ENCODE assay signal across 1 cellular context in the genomic region with DNA sequence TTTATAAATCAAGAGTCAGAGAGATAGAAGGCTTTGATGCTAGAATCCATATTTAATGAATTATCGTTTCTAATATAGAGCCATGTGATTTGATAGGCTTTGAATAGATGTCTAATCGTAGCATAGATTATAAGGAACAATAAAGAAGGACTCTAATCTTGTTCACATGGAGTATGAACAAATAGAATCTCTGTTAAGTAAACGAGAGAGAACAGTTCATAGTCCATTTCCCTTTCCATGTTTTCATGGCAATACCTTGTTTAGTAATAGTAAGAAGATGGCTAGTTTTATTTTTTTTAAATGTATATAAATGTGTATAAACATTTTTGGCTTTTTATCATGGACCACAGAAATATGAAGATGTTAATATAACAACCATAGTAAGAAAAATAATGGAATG.
TF ChIP-seq lines count a peak whose summit lies in the region.

No MANE protein-coding gene starts in this region.

TF ChIP-seq in HepG2, 621 proteins besides CTCF, POLR2A, EP300 and RAD21 (continued from another document and continues in another):
- TF ChIP-seq TMF1 (CRISPR knock-in tag; IDR thresholded peaks at IDR 0.05; ENCODE audit: low read depth) (no peak), FOXA1 (IDR thresholded peaks at IDR 0.05) (peak; percentile 30; the same call in 1 of the 2 replicates), FOXA1 (CRISPR knock-in tag; IDR thresholded peaks at IDR 0.05) (peak; percentile 70), ZBTB1 (CRISPR knock-in tag; IDR thresholded peaks at IDR 0.05; ENCODE audit: borderline replicate concordance) (no peak), ZMYM4 (CRISPR knock-in tag; IDR thresholded peaks at IDR 0.05) (no peak), SMC3 (IDR thresholded peaks at IDR 0.05; ENCODE audit: low read length) (no peak), HMG20B (CRISPR knock-in tag; conservative IDR thresholded peaks at IDR 0.05) (peak; percentile 91; the same call in 1 of the 2 replicates), ZNF704 (CRISPR knock-in tag; IDR thresholded peaks at IDR 0.05; ENCODE audit: borderline replicate concordance) (no peak), ZNF746 (CRISPR knock-in tag; IDR thresholded peaks at IDR 0.05) (no peak), ZFX (CRISPR knock-in tag; IDR thresholded peaks at IDR 0.05; ENCODE audit: low read depth) (no peak), SOX5 (CRISPR knock-in tag; IDR thresholded peaks at IDR 0.05; ENCODE audit: borderline replicate concordance) (peak; percentile 60; the same call in 1 of the 2 replicates), CCDC6 (CRISPR knock-in tag; IDR thresholded peaks at IDR 0.05) (no peak), ATM (IDR thresholded peaks at IDR 0.05; ENCODE audit: borderline replicate concordance) (no peak), MAFF (IDR thresholded peaks at IDR 0.05; ENCODE audit: low read depth, low read length) (no peak), SRF (IDR thresholded peaks at IDR 0.05; ENCODE audit: low read depth, low read length) (no peak), GATAD2A (CRISPR knock-in tag; IDR thresholded peaks at IDR 0.05) (peak; percentile 63), RXRB (CRISPR knock-in tag; IDR thresholded peaks at IDR 0.05; ENCODE audit: borderline replicate concordance) (peak; percentile 20; the same call in 1 of the 2 replicates), ZNF691 (CRISPR knock-in tag; IDR thresholded peaks at IDR 0.05; ENCODE audit: borderline replicate concordance, low read depth) (no peak), ZNF281 (CRISPR knock-in tag; IDR thresholded peaks at IDR 0.05; ENCODE audit: borderline replicate concordance) (no peak), SP1 (IDR thresholded peaks at IDR 0.05) (no peak), SP1 (CRISPR knock-in tag; IDR thresholded peaks at IDR 0.05) (no peak), NCOR1 (IDR thresholded peaks at IDR 0.05; ENCODE audit: borderline replicate concordance, low read length) (0 out of 2 replicates have a peak, but pooled peaks have one; percentile 26), HNRNPUL1 (IDR thresholded peaks at IDR 0.05; ENCODE audit: low read depth, low read length) (no peak), ATAD3A (CRISPR knock-in tag; IDR thresholded peaks at IDR 0.05) (no peak), GMEB1 (CRISPR knock-in tag; IDR thresholded peaks at IDR 0.05; ENCODE audit: borderline replicate concordance) (no peak), ZNF274 (CRISPR knock-in tag; IDR thresholded peaks at IDR 0.05) (no peak), MNT (IDR thresholded peaks at IDR 0.05) (no peak), HES4 (CRISPR knock-in tag; IDR thresholded peaks at IDR 0.05; ENCODE audit: borderline replicate concordance) (no peak), GFI1 (CRISPR knock-in tag; IDR thresholded peaks at IDR 0.05; ENCODE audit: borderline replicate concordance) (peak; percentile 99), HOXA7 (CRISPR knock-in tag; IDR thresholded peaks at IDR 0.05) (no peak), HMG20A (CRISPR knock-in tag; IDR thresholded peaks at IDR 0.05; ENCODE audit: borderline replicate concordance) (peak; percentile 94), MBNL3 (CRISPR knock-in tag; conservative IDR thresholded peaks at IDR 0.05) (no peak), ZNF317 (CRISPR knock-in tag; IDR thresholded peaks at IDR 0.05) (no peak), RCOR2 (CRISPR knock-in tag; IDR thresholded peaks at IDR 0.05) (peak; percentile 62; the same call in 1 of the 2 replicates), ZNF589 (CRISPR knock-in tag; conservative IDR thresholded peaks at IDR 0.05) (no peak), MLX (CRISPR knock-in tag; IDR thresholded peaks at IDR 0.05) (peak; percentile 47; the same call in 1 of the 2 replicates), ZKSCAN8 (CRISPR knock-in tag; IDR thresholded peaks at IDR 0.05; ENCODE audit: borderline replicate concordance) (no peak)
- TF ChIP-seq, protein P1, sequence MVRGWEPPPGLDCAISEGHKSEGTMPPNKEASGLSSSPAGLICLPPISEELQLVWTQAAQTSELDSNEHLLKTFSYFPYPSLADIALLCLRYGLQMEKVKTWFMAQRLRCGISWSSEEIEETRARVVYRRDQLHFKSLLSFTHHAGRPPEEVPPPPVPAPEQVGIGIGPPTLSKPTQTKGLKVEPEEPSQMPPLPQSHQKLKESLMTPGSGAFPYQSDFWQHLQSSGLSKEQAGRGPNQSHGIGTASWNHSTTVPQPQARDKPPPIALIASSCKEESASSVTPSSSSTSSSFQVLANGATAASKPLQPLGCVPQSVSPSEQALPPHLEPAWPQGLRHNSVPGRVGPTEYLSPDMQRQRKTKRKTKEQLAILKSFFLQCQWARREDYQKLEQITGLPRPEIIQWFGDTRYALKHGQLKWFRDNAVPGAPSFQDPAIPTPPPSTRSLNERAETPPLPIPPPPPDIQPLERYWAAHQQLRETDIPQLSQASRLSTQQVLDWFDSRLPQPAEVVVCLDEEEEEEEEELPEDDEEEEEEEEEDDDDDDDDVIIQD (CRISPR knock-in tag; IDR thresholded peaks at IDR 0.05; ENCODE audit: low read depth): peak; percentile 31; the same call in 1 of the 2 replicates
- TF ChIP-seq, protein P2, sequence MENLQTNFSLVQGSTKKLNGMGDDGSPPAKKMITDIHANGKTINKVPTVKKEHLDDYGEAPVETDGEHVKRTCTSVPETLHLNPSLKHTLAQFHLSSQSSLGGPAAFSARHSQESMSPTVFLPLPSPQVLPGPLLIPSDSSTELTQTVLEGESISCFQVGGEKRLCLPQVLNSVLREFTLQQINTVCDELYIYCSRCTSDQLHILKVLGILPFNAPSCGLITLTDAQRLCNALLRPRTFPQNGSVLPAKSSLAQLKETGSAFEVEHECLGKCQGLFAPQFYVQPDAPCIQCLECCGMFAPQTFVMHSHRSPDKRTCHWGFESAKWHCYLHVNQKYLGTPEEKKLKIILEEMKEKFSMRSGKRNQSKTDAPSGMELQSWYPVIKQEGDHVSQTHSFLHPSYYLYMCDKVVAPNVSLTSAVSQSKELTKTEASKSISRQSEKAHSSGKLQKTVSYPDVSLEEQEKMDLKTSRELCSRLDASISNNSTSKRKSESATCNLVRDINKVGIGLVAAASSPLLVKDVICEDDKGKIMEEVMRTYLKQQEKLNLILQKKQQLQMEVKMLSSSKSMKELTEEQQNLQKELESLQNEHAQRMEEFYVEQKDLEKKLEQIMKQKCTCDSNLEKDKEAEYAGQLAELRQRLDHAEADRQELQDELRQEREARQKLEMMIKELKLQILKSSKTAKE (CRISPR knock-in tag; IDR thresholded peaks at IDR 0.05; ENCODE audit: borderline replicate concordance): no peak
- TF ChIP-seq, protein P3, sequence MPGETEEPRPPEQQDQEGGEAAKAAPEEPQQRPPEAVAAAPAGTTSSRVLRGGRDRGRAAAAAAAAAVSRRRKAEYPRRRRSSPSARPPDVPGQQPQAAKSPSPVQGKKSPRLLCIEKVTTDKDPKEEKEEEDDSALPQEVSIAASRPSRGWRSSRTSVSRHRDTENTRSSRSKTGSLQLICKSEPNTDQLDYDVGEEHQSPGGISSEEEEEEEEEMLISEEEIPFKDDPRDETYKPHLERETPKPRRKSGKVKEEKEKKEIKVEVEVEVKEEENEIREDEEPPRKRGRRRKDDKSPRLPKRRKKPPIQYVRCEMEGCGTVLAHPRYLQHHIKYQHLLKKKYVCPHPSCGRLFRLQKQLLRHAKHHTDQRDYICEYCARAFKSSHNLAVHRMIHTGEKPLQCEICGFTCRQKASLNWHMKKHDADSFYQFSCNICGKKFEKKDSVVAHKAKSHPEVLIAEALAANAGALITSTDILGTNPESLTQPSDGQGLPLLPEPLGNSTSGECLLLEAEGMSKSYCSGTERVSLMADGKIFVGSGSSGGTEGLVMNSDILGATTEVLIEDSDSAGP (CRISPR knock-in tag; IDR thresholded peaks at IDR 0.05; ENCODE audit: borderline replicate concordance): no peak
- TF ChIP-seq, protein P4, sequence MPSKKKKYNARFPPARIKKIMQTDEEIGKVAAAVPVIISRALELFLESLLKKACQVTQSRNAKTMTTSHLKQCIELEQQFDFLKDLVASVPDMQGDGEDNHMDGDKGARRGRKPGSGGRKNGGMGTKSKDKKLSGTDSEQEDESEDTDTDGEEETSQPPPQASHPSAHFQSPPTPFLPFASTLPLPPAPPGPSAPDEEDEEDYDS (CRISPR knock-in tag; IDR thresholded peaks at IDR 0.05): no peak
- TF ChIP-seq, protein P5, sequence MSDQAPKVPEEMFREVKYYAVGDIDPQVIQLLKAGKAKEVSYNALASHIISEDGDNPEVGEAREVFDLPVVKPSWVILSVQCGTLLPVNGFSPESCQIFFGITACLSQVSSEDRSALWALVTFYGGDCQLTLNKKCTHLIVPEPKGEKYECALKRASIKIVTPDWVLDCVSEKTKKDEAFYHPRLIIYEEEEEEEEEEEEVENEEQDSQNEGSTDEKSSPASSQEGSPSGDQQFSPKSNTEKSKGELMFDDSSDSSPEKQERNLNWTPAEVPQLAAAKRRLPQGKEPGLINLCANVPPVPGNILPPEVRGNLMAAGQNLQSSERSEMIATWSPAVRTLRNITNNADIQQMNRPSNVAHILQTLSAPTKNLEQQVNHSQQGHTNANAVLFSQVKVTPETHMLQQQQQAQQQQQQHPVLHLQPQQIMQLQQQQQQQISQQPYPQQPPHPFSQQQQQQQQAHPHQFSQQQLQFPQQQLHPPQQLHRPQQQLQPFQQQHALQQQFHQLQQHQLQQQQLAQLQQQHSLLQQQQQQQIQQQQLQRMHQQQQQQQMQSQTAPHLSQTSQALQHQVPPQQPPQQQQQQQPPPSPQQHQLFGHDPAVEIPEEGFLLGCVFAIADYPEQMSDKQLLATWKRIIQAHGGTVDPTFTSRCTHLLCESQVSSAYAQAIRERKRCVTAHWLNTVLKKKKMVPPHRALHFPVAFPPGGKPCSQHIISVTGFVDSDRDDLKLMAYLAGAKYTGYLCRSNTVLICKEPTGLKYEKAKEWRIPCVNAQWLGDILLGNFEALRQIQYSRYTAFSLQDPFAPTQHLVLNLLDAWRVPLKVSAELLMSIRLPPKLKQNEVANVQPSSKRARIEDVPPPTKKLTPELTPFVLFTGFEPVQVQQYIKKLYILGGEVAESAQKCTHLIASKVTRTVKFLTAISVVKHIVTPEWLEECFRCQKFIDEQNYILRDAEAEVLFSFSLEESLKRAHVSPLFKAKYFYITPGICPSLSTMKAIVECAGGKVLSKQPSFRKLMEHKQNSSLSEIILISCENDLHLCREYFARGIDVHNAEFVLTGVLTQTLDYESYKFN (CRISPR knock-in tag; conservative IDR thresholded peaks at IDR 0.05): peak; percentile 43
